In genomic region chr12:14950982-14951746, GRCh38 we compare ENCODE assay signal across 1 cellular context.
TF ChIP-seq lines count a peak whose summit lies in the region.

No MANE protein-coding gene starts in this region.

TF ChIP-seq in GM23338, 12 proteins besides CTCF, POLR2A, EP300 and RAD21 (continued from another document):
- TF ChIP-seq ZNF462 (CRISPR knock-in tag; IDR thresholded peaks at IDR 0.05) (no peak), JUNB (IDR thresholded peaks at IDR 0.05; ENCODE audit: unreplicated experiment) (no peak)
TF ChIP-seq in GM23338: peak in this region for 0.
